ENCODE assay signal across 1 cellular context in genomic region chr2:230712443-230713330, GRCh38.
TF ChIP-seq lines count a peak whose summit lies in the region.

CAB39 (plus strand) TSS chr2:230712842; CDS start chr2:230760002, 47,160 bp downstream.

TF ChIP-seq in WTC11, 78 proteins besides CTCF, POLR2A, EP300 and RAD21 (continued from another document):
- TF ChIP-seq ZNF281 (CRISPR knock-in tag; IDR thresholded peaks at IDR 0.05): no peak
- peak; percentile 52; the same call in 1 of the 2 replicates for TF ChIP-seq FOXP1 (CRISPR knock-in tag; IDR thresholded peaks at IDR 0.05; ENCODE audit: borderline replicate concordance)
- TF ChIP-seq NFATC4 (CRISPR knock-in tag; IDR thresholded peaks at IDR 0.05): no peak
- TF ChIP-seq SP1 (CRISPR knock-in tag; conservative IDR thresholded peaks at IDR 0.05): peak; percentile 96
- TF ChIP-seq E2F1 (CRISPR knock-in tag; IDR thresholded peaks at IDR 0.05): peak; percentile 70; the same call in 1 of the 2 replicates
- TF ChIP-seq KAT7 (CRISPR knock-in tag; IDR thresholded peaks at IDR 0.05; ENCODE audit: borderline replicate concordance): no peak; the same call in 1 of the 2 replicates
- no peak for TF ChIP-seq ZNF423 (CRISPR knock-in tag; IDR thresholded peaks at IDR 0.05)
- TF ChIP-seq E2F4 (CRISPR knock-in tag; IDR thresholded peaks at IDR 0.05; ENCODE audit: borderline replicate concordance, low read depth): 0 out of 2 replicates have a peak, but pooled peaks have one; percentile 31
- TF ChIP-seq SMAD4 (CRISPR knock-in tag; IDR thresholded peaks at IDR 0.05): no peak
- 0 out of 2 replicates have a peak, but pooled peaks have one; percentile 7 for TF ChIP-seq CBFB (CRISPR knock-in tag; IDR thresholded peaks at IDR 0.05; ENCODE audit: low read depth)
- TF ChIP-seq OVOL2 (CRISPR knock-in tag; IDR thresholded peaks at IDR 0.05; ENCODE audit: borderline replicate concordance): no peak
- TF ChIP-seq CREB1 (CRISPR knock-in tag; IDR thresholded peaks at IDR 0.05): peak; percentile 26; the same call in 1 of the 2 replicates
- no peak for TF ChIP-seq PREB (CRISPR knock-in tag; IDR thresholded peaks at IDR 0.05; ENCODE audit: borderline replicate concordance)
- peak; percentile 39; the same call in 1 of the 2 replicates for TF ChIP-seq AFF4 (CRISPR knock-in tag; IDR thresholded peaks at IDR 0.05; ENCODE audit: borderline replicate concordance)
- 0 out of 2 replicates have a peak, but pooled peaks have one; percentile 43 for TF ChIP-seq ATF1 (CRISPR knock-in tag; IDR thresholded peaks at IDR 0.05)
- TF ChIP-seq ETV6 (CRISPR knock-in tag; IDR thresholded peaks at IDR 0.05): peak; percentile 69; the same call in 1 of the 2 replicates
- no peak for TF ChIP-seq GTF2I (CRISPR knock-in tag; conservative IDR thresholded peaks at IDR 0.05)
- TF ChIP-seq FOXP4 (CRISPR knock-in tag; IDR thresholded peaks at IDR 0.05): no peak
- no peak for TF ChIP-seq SOX15 (CRISPR knock-in tag; IDR thresholded peaks at IDR 0.05)
- peak; percentile 79; the same call in 1 of the 2 replicates for TF ChIP-seq E2F5 (CRISPR knock-in tag; IDR thresholded peaks at IDR 0.05)
- 0 out of 2 replicates have a peak, but pooled peaks have one; percentile 68 for TF ChIP-seq ESRRA (CRISPR knock-in tag; IDR thresholded peaks at IDR 0.05; ENCODE audit: borderline replicate concordance)
- peak; percentile 11; the same call in 1 of the 2 replicates for TF ChIP-seq ZBTB43 (CRISPR knock-in tag; IDR thresholded peaks at IDR 0.05)
- no peak for TF ChIP-seq ZNF138 (CRISPR knock-in tag; conservative IDR thresholded peaks at IDR 0.05)
- TF ChIP-seq ELF4 (CRISPR knock-in tag; IDR thresholded peaks at IDR 0.05; ENCODE audit: low read depth): no peak
